8 cellular contexts compared by ENCODE assay signal in the genomic region with DNA sequence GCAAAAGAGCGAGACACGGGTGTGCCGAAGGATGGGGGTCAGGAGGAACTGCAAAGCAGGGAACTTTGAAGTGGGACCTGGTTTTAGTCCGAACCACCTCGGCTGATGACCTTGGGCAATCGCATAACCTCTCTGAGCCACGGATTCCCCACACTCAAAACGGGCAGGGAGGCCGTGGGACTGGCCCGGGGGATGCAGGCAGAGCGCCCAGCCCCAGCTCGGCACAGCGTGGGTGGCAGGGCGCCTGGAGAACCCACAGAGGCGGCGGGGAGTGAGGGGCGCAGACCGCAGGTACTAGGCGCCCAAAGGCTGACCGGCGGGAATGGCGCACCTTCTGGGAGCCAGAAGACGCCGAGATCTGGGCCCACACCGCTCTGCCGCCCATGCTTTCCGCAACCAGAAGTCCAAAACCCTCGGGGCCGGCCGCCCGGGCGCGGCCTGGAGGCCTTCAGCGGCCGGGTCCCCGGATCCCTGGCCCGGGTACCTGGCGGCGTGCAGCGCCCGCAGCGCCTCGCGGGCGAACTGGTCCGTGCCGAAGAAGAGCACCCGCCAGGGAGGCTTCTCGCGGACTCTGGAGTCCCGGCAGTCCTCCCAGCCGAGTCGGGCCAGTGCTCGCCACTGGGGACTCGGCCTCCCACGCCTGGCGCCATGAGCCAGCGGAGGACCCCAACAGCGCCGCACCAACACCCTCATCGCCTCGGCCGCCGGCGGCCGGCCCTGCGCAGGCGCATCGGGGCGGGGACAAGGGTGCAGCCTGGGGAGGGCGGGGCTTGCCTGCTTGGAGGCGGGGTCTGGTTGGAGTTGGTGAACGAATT. TPM values are rescaled to one million over a fixed set of nuclear protein-coding genes. Genes with fewer than 3 reads are reported as not detected.
DNase-seq lines count a peak whose midpoint lies in the region; ATAC-seq and TF ChIP-seq lines count a peak whose summit lies in the region.

Gene MTFMT, minus strand, starts transcription at position 719 of the 815 bp plus-strand sequence. Its CDS starts 26 bp downstream, at position 693.

- H3K4me3 ChIP-seq in HUES64 (ENCODE audit: low read length) (peak within 1 kb of the TSS; percentile 87), fibroblast of lung (replicated peaks in 1 of 4; ENCODE audit: control extremely low read depth in 1 of 4, insufficient read depth in 1 of 4, low read depth in 3 of 4, low read length in 4 of 4) (peak within 1 kb of the TSS; percentile 71 to 94 (median 86))

- peak within 1 kb of the TSS; percentile 83 for H2AFZ ChIP-seq in fibroblast of lung (ENCODE audit: low read length)

- peaks cover 14% of the 10 kb centered on the region for H3K36me3 Mint-ChIP-seq in activated T-helper 1 cell treated with anti-CD3 and anti-CD28 coated beads, Interleukin-12 subunit alpha, Interleukin-12 subunit beta, Interleukin-2, Interleukin-4 antibody, amounts not matched to agents 30 ng/mL and 10 ng/mL and 1 ng/mL, durations not matched to agents 14 hours and 24 hours and 36 hours (ENCODE audit: low read depth)
- H3K36me3 Mint-ChIP-seq in naive thymus-derived CD8-positive, alpha-beta T cell: peaks cover 6 to 22% (median 11%) of the 10 kb centered on the region in 3 donors
- peaks cover 18% of the 10 kb centered on the region for H3K36me3 Mint-ChIP-seq in stimulated activated memory B cell treated with anti-CD40 and anti-IgM and Interleukin-4, amounts not matched to agents 10 μg/mL and 1 μg/mL and 100 μg/mL, for 72 hours

- no peak for TF ChIP-seq CTCF in fibroblast of lung (conservative IDR thresholded peaks at IDR 0.05 in 1 of 2, IDR thresholded peaks at IDR 0.05 in 1 of 2; ENCODE audit: low read depth in 1 of 2, low read length in 2 of 2)

- H3K4me2 ChIP-seq in fibroblast of lung (ENCODE audit: extremely low read depth, insufficient read depth, low read length): peak within 1 kb of the TSS; percentile 96

- H4K20me1 ChIP-seq in fibroblast of lung (ENCODE audit: control insufficient read depth, extremely low read depth, insufficient read depth, low read length): no peaks in the 10 kb centered on the region

- peaks cover 10% of the 10 kb centered on the region for H3K79me2 ChIP-seq in fibroblast of lung (ENCODE audit: control insufficient read depth, insufficient read depth, low read length)

- H3K27me3 Mint-ChIP-seq in activated T-helper 1 cell treated with anti-CD3 and anti-CD28 coated beads, Interleukin-12 subunit alpha, Interleukin-12 subunit beta, Interleukin-2, Interleukin-4 antibody, amounts not matched to agents 30 ng/mL and 10 ng/mL and 1 ng/mL, durations not matched to agents 14 hours and 24 hours and 36 hours (ENCODE audit: insufficient read depth): peaks cover 16% of the 10 kb centered on the region
- peaks cover 0 to 4% (median 2%) of the 10 kb centered on the region in 5 donors for H3K27me3 Mint-ChIP-seq in naive thymus-derived CD8-positive, alpha-beta T cell
- H3K27me3 Mint-ChIP-seq in stimulated activated memory B cell treated with anti-CD40 and anti-IgM and Interleukin-4, amounts not matched to agents 10 μg/mL and 1 μg/mL and 100 μg/mL, for 72 hours: no peaks in the 10 kb centered on the region

- H3K27ac ChIP-seq in HUES64 (ENCODE audit: low read depth, low read length): no peak within 1 kb of the TSS; the same call in 1 of the 2 replicates
- H3K27ac ChIP-seq in fibroblast of lung (ENCODE audit: insufficient read depth, low read length): peak within 1 kb of the TSS; percentile 58

- peak within 1 kb of the TSS; percentile 89 for H3K4me3 Mint-ChIP-seq in activated T-helper 1 cell treated with anti-CD3 and anti-CD28 coated beads, Interleukin-12 subunit alpha, Interleukin-12 subunit beta, Interleukin-2, Interleukin-4 antibody, amounts not matched to agents 30 ng/mL and 10 ng/mL and 1 ng/mL, durations not matched to agents 14 hours and 24 hours and 36 hours
- peak within 1 kb of the TSS; percentile 84 to 99 (median 93) for H3K4me3 Mint-ChIP-seq in naive thymus-derived CD8-positive, alpha-beta T cell
- peak within 1 kb of the TSS; percentile 90 for H3K4me3 Mint-ChIP-seq in stimulated activated memory B cell treated with anti-CD40 and anti-IgM and Interleukin-4, amounts not matched to agents 10 μg/mL and 1 μg/mL and 100 μg/mL, for 72 hours

- H3K9me3 Mint-ChIP-seq in activated T-helper 1 cell treated with anti-CD3 and anti-CD28 coated beads, Interleukin-12 subunit alpha, Interleukin-12 subunit beta, Interleukin-2, Interleukin-4 antibody, amounts not matched to agents 30 ng/mL and 10 ng/mL and 1 ng/mL, durations not matched to agents 14 hours and 24 hours and 36 hours: no peaks in the 10 kb centered on the region
- H3K9me3 Mint-ChIP-seq in naive thymus-derived CD8-positive, alpha-beta T cell: no peaks in the 10 kb centered on the region
- no peaks in the 10 kb centered on the region for H3K9me3 Mint-ChIP-seq in stimulated activated memory B cell treated with anti-CD40 and anti-IgM and Interleukin-4, amounts not matched to agents 10 μg/mL and 1 μg/mL and 100 μg/mL, for 72 hours

- no peaks in the 10 kb centered on the region for H3K27me3 ChIP-seq in HUES64 (ENCODE audit: insufficient read depth, low read length)
- no peaks in the 10 kb centered on the region for H3K27me3 ChIP-seq in fibroblast of lung (ENCODE audit: control insufficient read depth, insufficient read depth, low read length)

- H3K9me3 ChIP-seq in HUES64 (ENCODE audit: insufficient read depth, low read depth, low read length) (no peaks in the 10 kb centered on the region), fibroblast of lung (ENCODE audit: control insufficient read depth, insufficient read depth, low read depth, low read length) (no peaks in the 10 kb centered on the region)

- intact Hi-C loops in activated T-helper 1 cell treated with anti-CD3 and anti-CD28 coated beads, Interleukin-12 subunit alpha, Interleukin-12 subunit beta, Interleukin-2, Interleukin-4 antibody, amounts not matched to agents 30 ng/mL and 10 ng/mL and 1 ng/mL, durations not matched to agents 14 hours and 24 hours and 36 hours (cut with micrococcal nuclease): loop anchor here (1.0 to 2.0 kb wide), 3 partner anchors 20 to 104 kb away; partner anchors contain the start of gene PDCD7

- POLR2A ChIA-PET in naive thymus-derived CD8-positive, alpha-beta T cell (lab: Charles Lee): interaction anchor here (0.6 to 1.4 kb wide), 2 partner anchors 11 to 1322 kb away, joined by 3 to 5 read pairs; no protein-coding TSS in a partner anchor

- peak within 1 kb of the TSS; percentile 81 for H3K9ac ChIP-seq in HUES64 (ENCODE audit: low read depth, low read length)
- H3K9ac ChIP-seq in fibroblast of lung (ENCODE audit: insufficient read depth, low read length): peak within 1 kb of the TSS; percentile 79

- DNase-seq in COLO668 (lab: John Stamatoyannopoulos, UW; ENCODE audit: unreplicated experiment) (peak; percentile 87), RKO (ENCODE audit: low spot score) (peak; percentile 85), fibroblast of lung (ENCODE audit: low read depth in 2 of 2) (peak; percentile 71 to 72)
- peak; percentile 83 for DNase-seq in activated T-helper 1 cell treated with anti-CD3 and anti-CD28 coated beads, Interleukin-12 subunit alpha, Interleukin-12 subunit beta, Interleukin-2, Interleukin-4 antibody, amounts not matched to agents 30 ng/mL and 10 ng/mL and 1 ng/mL, durations not matched to agents 14 hours and 24 hours and 36 hours (ENCODE audit: low spot score)
- peak; percentile 82 to 97 (median 88) for DNase-seq in naive thymus-derived CD8-positive, alpha-beta T cell

- ATAC-seq in GM19455 (IDR thresholded peaks at IDR 0.05; ENCODE audit: unreplicated experiment): peak; percentile 63
- ATAC-seq in naive thymus-derived CD8-positive, alpha-beta T cell: peak; percentile 92 to 94
- peak; percentile 95 for ATAC-seq in stimulated activated memory B cell treated with anti-CD40 and anti-IgM and Interleukin-4, amounts not matched to agents 10 μg/mL and 1 μg/mL and 100 μg/mL, for 72 hours

- peak within 1 kb of the TSS; percentile 78 for H3K27ac Mint-ChIP-seq in activated T-helper 1 cell treated with anti-CD3 and anti-CD28 coated beads, Interleukin-12 subunit alpha, Interleukin-12 subunit beta, Interleukin-2, Interleukin-4 antibody, amounts not matched to agents 30 ng/mL and 10 ng/mL and 1 ng/mL, durations not matched to agents 14 hours and 24 hours and 36 hours
- H3K27ac Mint-ChIP-seq in naive thymus-derived CD8-positive, alpha-beta T cell: peak within 1 kb of the TSS; percentile 73 to 88 (median 81)
- peak within 1 kb of the TSS; percentile 74 for H3K27ac Mint-ChIP-seq in stimulated activated memory B cell treated with anti-CD40 and anti-IgM and Interleukin-4, amounts not matched to agents 10 μg/mL and 1 μg/mL and 100 μg/mL, for 72 hours

- peaks cover 5% of the 10 kb centered on the region; the same call in 1 of the 2 replicates for H3K4me1 ChIP-seq in HUES64 (ENCODE audit: insufficient read depth, low read length)
- no peaks in the 10 kb centered on the region for H3K4me1 ChIP-seq in fibroblast of lung (ENCODE audit: control insufficient read depth, extremely low read depth, insufficient read depth, low read length)

- under 1% methylated on average over 73 of the region's 73 CpGs for WGBS in HUES64

- H3K4me1 Mint-ChIP-seq in activated T-helper 1 cell treated with anti-CD3 and anti-CD28 coated beads, Interleukin-12 subunit alpha, Interleukin-12 subunit beta, Interleukin-2, Interleukin-4 antibody, amounts not matched to agents 30 ng/mL and 10 ng/mL and 1 ng/mL, durations not matched to agents 14 hours and 24 hours and 36 hours (ENCODE audit: low read depth): peaks cover 23% of the 10 kb centered on the region
- peaks cover 12 to 34% (median 32%) of the 10 kb centered on the region in 4 donors for H3K4me1 Mint-ChIP-seq in naive thymus-derived CD8-positive, alpha-beta T cell
- peaks cover 31% of the 10 kb centered on the region for H3K4me1 Mint-ChIP-seq in stimulated activated memory B cell treated with anti-CD40 and anti-IgM and Interleukin-4, amounts not matched to agents 10 μg/mL and 1 μg/mL and 100 μg/mL, for 72 hours

- H3K36me3 ChIP-seq in HUES64 (ENCODE audit: insufficient read depth, low read length): peaks cover 25% of the 10 kb centered on the region
- H3K36me3 ChIP-seq in fibroblast of lung (ENCODE audit: control insufficient read depth, insufficient read depth, low read length): peaks cover 2% of the 10 kb centered on the region

RNA-seq across cellular contexts. Expression of gene MTFMT, which starts in this region (rescaled TPM):
- 10.7 TPM for polyA plus RNA-seq in HUES64 (2013, experiment 1 of 2)
- polyA plus RNA-seq in HUES64 (2013, experiment 2 of 2): 12.8 TPM
- total RNA-seq in activated T-helper 1 cell treated with anti-CD3 and anti-CD28 coated beads, Interleukin-12 subunit alpha, Interleukin-12 subunit beta, Interleukin-2, Interleukin-4 antibody, amounts not matched to agents 30 ng/mL and 10 ng/mL and 1 ng/mL, durations not matched to agents 14 hours and 24 hours and 36 hours: 18.8 and 21.1 TPM in 2 replicates
- total RNA-seq in fibroblast of lung: 17.0 and 17.5 TPM in 2 replicates
- 12.6 and 16.6 TPM in 2 replicates for polyA plus RNA-seq in fibroblast of lung
- polyA plus RNA-seq in fibroblast of lung (2012): 11.3 and 11.8 TPM in 2 replicates
- polyA minus RNA-seq in fibroblast of lung (ENCODE audit: low replicate concordance): 1.9 and 2.6 TPM in 2 replicates
- total RNA-seq in naive thymus-derived CD8-positive, alpha-beta T cell: 10 to 100 TPM; 19.4 to 21.2 TPM
- polyA plus RNA-seq in naive thymus-derived CD8-positive, alpha-beta T cell: 10 to 100 TPM; 19.6 to 30.2 (median 23.0) TPM
